Comparison of ENCODE assay signal across 1 cellular context in genomic region chr15:23859008-23859407, GRCh38.
TF ChIP-seq lines count a peak whose summit lies in the region.

No MANE protein-coding gene starts in this region.

TF ChIP-seq in WTC11, 78 proteins besides CTCF, POLR2A, EP300 and RAD21 (continued from another document):
- TF ChIP-seq, protein P1, sequence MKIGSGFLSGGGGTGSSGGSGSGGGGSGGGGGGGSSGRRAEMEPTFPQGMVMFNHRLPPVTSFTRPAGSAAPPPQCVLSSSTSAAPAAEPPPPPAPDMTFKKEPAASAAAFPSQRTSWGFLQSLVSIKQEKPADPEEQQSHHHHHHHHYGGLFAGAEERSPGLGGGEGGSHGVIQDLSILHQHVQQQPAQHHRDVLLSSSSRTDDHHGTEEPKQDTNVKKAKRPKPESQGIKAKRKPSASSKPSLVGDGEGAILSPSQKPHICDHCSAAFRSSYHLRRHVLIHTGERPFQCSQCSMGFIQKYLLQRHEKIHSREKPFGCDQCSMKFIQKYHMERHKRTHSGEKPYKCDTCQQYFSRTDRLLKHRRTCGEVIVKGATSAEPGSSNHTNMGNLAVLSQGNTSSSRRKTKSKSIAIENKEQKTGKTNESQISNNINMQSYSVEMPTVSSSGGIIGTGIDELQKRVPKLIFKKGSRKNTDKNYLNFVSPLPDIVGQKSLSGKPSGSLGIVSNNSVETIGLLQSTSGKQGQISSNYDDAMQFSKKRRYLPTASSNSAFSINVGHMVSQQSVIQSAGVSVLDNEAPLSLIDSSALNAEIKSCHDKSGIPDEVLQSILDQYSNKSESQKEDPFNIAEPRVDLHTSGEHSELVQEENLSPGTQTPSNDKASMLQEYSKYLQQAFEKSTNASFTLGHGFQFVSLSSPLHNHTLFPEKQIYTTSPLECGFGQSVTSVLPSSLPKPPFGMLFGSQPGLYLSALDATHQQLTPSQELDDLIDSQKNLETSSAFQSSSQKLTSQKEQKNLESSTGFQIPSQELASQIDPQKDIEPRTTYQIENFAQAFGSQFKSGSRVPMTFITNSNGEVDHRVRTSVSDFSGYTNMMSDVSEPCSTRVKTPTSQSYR (CRISPR knock-in tag; IDR thresholded peaks at IDR 0.05) = no peak
- TF ChIP-seq ZNF263 (CRISPR knock-in tag; IDR thresholded peaks at IDR 0.05; ENCODE audit: low read depth) = no peak
- TF ChIP-seq MAX (CRISPR knock-in tag; IDR thresholded peaks at IDR 0.05) = no peak
- TF ChIP-seq, protein P2, sequence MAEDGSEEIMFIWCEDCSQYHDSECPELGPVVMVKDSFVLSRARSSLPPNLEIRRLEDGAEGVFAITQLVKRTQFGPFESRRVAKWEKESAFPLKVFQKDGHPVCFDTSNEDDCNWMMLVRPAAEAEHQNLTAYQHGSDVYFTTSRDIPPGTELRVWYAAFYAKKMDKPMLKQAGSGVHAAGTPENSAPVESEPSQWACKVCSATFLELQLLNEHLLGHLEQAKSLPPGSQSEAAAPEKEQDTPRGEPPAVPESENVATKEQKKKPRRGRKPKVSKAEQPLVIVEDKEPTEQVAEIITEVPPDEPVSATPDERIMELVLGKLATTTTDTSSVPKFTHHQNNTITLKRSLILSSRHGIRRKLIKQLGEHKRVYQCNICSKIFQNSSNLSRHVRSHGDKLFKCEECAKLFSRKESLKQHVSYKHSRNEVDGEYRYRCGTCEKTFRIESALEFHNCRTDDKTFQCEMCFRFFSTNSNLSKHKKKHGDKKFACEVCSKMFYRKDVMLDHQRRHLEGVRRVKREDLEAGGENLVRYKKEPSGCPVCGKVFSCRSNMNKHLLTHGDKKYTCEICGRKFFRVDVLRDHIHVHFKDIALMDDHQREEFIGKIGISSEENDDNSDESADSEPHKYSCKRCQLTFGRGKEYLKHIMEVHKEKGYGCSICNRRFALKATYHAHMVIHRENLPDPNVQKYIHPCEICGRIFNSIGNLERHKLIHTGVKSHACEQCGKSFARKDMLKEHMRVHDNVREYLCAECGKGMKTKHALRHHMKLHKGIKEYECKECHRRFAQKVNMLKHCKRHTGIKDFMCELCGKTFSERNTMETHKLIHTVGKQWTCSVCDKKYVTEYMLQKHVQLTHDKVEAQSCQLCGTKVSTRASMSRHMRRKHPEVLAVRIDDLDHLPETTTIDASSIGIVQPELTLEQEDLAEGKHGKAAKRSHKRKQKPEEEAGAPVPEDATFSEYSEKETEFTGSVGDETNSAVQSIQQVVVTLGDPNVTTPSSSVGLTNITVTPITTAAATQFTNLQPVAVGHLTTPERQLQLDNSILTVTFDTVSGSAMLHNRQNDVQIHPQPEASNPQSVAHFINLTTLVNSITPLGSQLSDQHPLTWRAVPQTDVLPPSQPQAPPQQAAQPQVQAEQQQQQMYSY (CRISPR knock-in tag; IDR thresholded peaks at IDR 0.05) = no peak
- TF ChIP-seq, protein P3, sequence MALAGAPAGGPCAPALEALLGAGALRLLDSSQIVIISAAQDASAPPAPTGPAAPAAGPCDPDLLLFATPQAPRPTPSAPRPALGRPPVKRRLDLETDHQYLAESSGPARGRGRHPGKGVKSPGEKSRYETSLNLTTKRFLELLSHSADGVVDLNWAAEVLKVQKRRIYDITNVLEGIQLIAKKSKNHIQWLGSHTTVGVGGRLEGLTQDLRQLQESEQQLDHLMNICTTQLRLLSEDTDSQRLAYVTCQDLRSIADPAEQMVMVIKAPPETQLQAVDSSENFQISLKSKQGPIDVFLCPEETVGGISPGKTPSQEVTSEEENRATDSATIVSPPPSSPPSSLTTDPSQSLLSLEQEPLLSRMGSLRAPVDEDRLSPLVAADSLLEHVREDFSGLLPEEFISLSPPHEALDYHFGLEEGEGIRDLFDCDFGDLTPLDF (CRISPR knock-in tag; IDR thresholded peaks at IDR 0.05) = no peak
- TF ChIP-seq ZNF121 (CRISPR knock-in tag; IDR thresholded peaks at IDR 0.05) = no peak
- TF ChIP-seq USF1 (CRISPR knock-in tag; IDR thresholded peaks at IDR 0.05) = no peak
- no peak for TF ChIP-seq CDX4 (CRISPR knock-in tag; IDR thresholded peaks at IDR 0.05; ENCODE audit: borderline replicate concordance)
- no peak for TF ChIP-seq JUN (CRISPR knock-in tag; IDR thresholded peaks at IDR 0.05)
TF ChIP-seq in WTC11: peak in this region for 0.
